15 cellular contexts compared by ENCODE assay signal in the genomic region with DNA sequence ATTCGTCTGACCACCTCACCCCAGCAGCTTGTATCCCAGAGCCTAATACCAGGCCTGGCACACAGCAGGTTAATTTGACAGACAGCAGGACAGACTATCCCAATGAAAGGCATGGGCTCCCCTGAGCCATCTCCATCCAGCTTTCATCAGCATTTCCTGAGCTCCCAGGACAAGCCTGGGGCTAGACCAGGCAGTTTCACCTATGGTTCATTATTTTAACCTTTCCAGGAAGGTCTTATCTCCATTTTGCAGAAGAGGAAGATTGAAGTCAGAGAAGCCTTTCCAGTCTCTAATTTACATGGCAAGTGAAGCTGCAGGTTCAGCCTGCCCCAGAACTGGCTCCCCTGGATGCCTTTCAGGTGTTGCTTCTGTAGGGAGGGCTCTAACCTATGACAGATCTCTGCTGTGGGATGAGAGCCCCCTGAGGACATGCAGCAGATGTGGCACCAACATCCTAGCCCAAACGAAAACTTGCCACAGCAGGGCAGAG. TPM values are rescaled to one million over a fixed set of nuclear protein-coding genes. Genes with fewer than 3 reads are reported as not detected.
DNase-seq lines count a peak whose midpoint lies in the region; ATAC-seq and TF ChIP-seq lines count a peak whose summit lies in the region.
"Had no signal": no experiment of that assay in that cellular context is flagged by ENCODE, and none has a peak within 500 bp of the region (broad histone marks: within the 10 kb centered on the region; RNA-seq: fewer than 3 reads in every experiment).

No MANE protein-coding gene starts in this region.

- CTCF ChIA-PET in activated CD8-positive, alpha-beta memory T cell treated with anti-CD3 and anti-CD28 coated beads, Interleukin-2, amount 10 ng/mL, durations not matched to agents 7 days and 5 days (lab: Charles Lee), result interaction anchor here (1.0 to 10.5 kb wide), 4 partner anchors 52 to 58 kb away, joined by 3 to 126 read pairs (median 3); no protein-coding TSS in a partner anchor
- CTCF ChIA-PET in WTC11 (lab: Charles Lee), result interaction anchor here (1.0 to 1.7 kb wide), 5 partner anchors 9 to 54 kb away, joined by 3 to 12 read pairs (median 3); no protein-coding TSS in a partner anchor

- H3K4me1 Mint-ChIP-seq in activated CD8-positive, alpha-beta memory T cell treated with anti-CD3 and anti-CD28 coated beads, Interleukin-2, amount 10 ng/mL, durations not matched to agents 7 days and 5 days, result peaks cover 33% of the 10 kb centered on the region
- peaks cover 98% of the 10 kb centered on the region for H3K4me1 Mint-ChIP-seq in WTC11

- H3K27ac ChIP-seq in stomach smooth muscle (ENCODE audit: low read length) (peak overlapping the region; percentile 71), left lung (peak overlapping the region in 1 of 2 donors; percentile 96)
- H3K27ac ChIP-seq: thoracic aorta had no signal

- POLR2A ChIA-PET in WTC11 (lab: Charles Lee), result interaction anchor here (1.3 kb wide), 1 partner anchor 17 kb away, joined by 4 read pairs; a partner anchor contains a TSS

- peaks cover 16% of the 10 kb centered on the region for H3K36me3 Mint-ChIP-seq in activated CD8-positive, alpha-beta memory T cell treated with anti-CD3 and anti-CD28 coated beads, Interleukin-2, amount 10 ng/mL, durations not matched to agents 7 days and 5 days
- peaks cover 7% of the 10 kb centered on the region; the same call in 1 of the 2 replicates for H3K36me3 Mint-ChIP-seq in WTC11
- H3K36me3 Mint-ChIP-seq: IgD-negative memory B cell had no signal

- no peak overlapping the region for H3K4me3 Mint-ChIP-seq in activated CD8-positive, alpha-beta memory T cell treated with anti-CD3 and anti-CD28 coated beads, Interleukin-2, amount 10 ng/mL, durations not matched to agents 7 days and 5 days
- H3K4me3 Mint-ChIP-seq in WTC11, result no peak overlapping the region
- H3K4me3 Mint-ChIP-seq: IgD-negative memory B cell had no signal

- H3K36me3 ChIP-seq in stomach smooth muscle (ENCODE audit: control insufficient read depth in 2 of 2, insufficient read depth in 2 of 2, low read length in 2 of 2) (no peaks in the 10 kb centered on the region), left lung (no peaks in the 10 kb centered on the region)
- H3K36me3 ChIP-seq: thoracic aorta had no signal

- no peaks in the 10 kb centered on the region for H3K27me3 Mint-ChIP-seq in activated CD8-positive, alpha-beta memory T cell treated with anti-CD3 and anti-CD28 coated beads, Interleukin-2, amount 10 ng/mL, durations not matched to agents 7 days and 5 days
- H3K27me3 Mint-ChIP-seq in WTC11 (ENCODE audit: low read depth), result no peaks in the 10 kb centered on the region

- no peak for ATAC-seq in activated CD8-positive, alpha-beta memory T cell treated with anti-CD3 and anti-CD28 coated beads, Interleukin-2, amount 10 ng/mL, durations not matched to agents 7 days and 5 days
- ATAC-seq in WTC11 (peak; percentile 28), left lobe of liver (peak; percentile 18), HG03280 (IDR thresholded peaks at IDR 0.05; ENCODE audit: unreplicated experiment) (no peak), left lung (no peak), HG03025 (IDR thresholded peaks at IDR 0.05; ENCODE audit: low FRiP score, unreplicated experiment) (no peak)
- ATAC-seq: activated naive CD4-positive, alpha-beta T cell treated with anti-CD3 and anti-CD28 coated beads, Interleukin-2, amount 50 U/mL, for 72 hours had no signal

- no peak for TF ChIP-seq CTCF in WTC11 (IDR thresholded peaks at IDR 0.05)
- no peak for TF ChIP-seq CTCF in left lung (IDR thresholded peaks at IDR 0.05)

- H3K27me3 ChIP-seq in stomach smooth muscle (ENCODE audit: control insufficient read depth in 1 of 2, insufficient read depth in 2 of 2, low read length in 2 of 2), result no peaks in the 10 kb centered on the region
- H3K27me3 ChIP-seq in left lung, result no peaks in the 10 kb centered on the region

- intact Hi-C loops in left lung (cut with DNase I), result no loop called here

- H3K4me1 ChIP-seq in stomach smooth muscle (ENCODE audit: control insufficient read depth, insufficient read depth, low read length) (peaks cover 89% of the 10 kb centered on the region), left lung (peaks cover 49 to 94% of the 10 kb centered on the region in 2 donors)

- H3K9me3 Mint-ChIP-seq in activated CD8-positive, alpha-beta memory T cell treated with anti-CD3 and anti-CD28 coated beads, Interleukin-2, amount 10 ng/mL, durations not matched to agents 7 days and 5 days (ENCODE audit: low read depth), result no peaks in the 10 kb centered on the region
- H3K9me3 Mint-ChIP-seq in WTC11, result peaks cover 3% of the 10 kb centered on the region; the same call in 1 of the 2 replicates

- H3K9me3 ChIP-seq in stomach smooth muscle (ENCODE audit: control insufficient read depth in 2 of 2, low read length in 2 of 2) (no peaks in the 10 kb centered on the region), left lung (no peaks in the 10 kb centered on the region)
- H3K9me3 ChIP-seq: thoracic aorta had no signal

- H3K27ac Mint-ChIP-seq in activated CD8-positive, alpha-beta memory T cell treated with anti-CD3 and anti-CD28 coated beads, Interleukin-2, amount 10 ng/mL, durations not matched to agents 7 days and 5 days, result peak overlapping the region; percentile 57
- peak overlapping the region; percentile 98 for H3K27ac Mint-ChIP-seq in WTC11
- H3K27ac Mint-ChIP-seq: IgD-negative memory B cell had no signal

- H3K9ac ChIP-seq in stomach smooth muscle (ENCODE audit: low read length in 2 of 2), result peak overlapping the region in 1 of 2 donors; percentile 42

- no peak for DNase-seq in activated CD8-positive, alpha-beta memory T cell treated with anti-CD3 and anti-CD28 coated beads, Interleukin-2, amount 10 ng/mL, durations not matched to agents 7 days and 5 days
- DNase-seq in activated CD8-positive, alpha-beta memory T cell treated with anti-CD3 and anti-CD28 coated beads for 24 hours, result no peak
- DNase-seq in WTC11 (ENCODE audit: low spot score) (peak; percentile 37), left lobe of liver (ENCODE audit: low spot score) (no peak), left lung (no peak)
- DNase-seq: NCI-H1417, NCI-H446 treated with DMSO at 0.1 percent for 48 hours, RPMI8226, T1000 had no signal

- no peak overlapping the region for H3K4me3 ChIP-seq in stomach smooth muscle (ENCODE audit: low read length in 2 of 2)
- no peak overlapping the region for H3K4me3 ChIP-seq in left lung
- H3K4me3 ChIP-seq: thoracic aorta had no signal

TF ChIP-seq in WTC11, 78 proteins besides CTCF, POLR2A, EP300 and RAD21:
- TF ChIP-seq, protein P1, sequence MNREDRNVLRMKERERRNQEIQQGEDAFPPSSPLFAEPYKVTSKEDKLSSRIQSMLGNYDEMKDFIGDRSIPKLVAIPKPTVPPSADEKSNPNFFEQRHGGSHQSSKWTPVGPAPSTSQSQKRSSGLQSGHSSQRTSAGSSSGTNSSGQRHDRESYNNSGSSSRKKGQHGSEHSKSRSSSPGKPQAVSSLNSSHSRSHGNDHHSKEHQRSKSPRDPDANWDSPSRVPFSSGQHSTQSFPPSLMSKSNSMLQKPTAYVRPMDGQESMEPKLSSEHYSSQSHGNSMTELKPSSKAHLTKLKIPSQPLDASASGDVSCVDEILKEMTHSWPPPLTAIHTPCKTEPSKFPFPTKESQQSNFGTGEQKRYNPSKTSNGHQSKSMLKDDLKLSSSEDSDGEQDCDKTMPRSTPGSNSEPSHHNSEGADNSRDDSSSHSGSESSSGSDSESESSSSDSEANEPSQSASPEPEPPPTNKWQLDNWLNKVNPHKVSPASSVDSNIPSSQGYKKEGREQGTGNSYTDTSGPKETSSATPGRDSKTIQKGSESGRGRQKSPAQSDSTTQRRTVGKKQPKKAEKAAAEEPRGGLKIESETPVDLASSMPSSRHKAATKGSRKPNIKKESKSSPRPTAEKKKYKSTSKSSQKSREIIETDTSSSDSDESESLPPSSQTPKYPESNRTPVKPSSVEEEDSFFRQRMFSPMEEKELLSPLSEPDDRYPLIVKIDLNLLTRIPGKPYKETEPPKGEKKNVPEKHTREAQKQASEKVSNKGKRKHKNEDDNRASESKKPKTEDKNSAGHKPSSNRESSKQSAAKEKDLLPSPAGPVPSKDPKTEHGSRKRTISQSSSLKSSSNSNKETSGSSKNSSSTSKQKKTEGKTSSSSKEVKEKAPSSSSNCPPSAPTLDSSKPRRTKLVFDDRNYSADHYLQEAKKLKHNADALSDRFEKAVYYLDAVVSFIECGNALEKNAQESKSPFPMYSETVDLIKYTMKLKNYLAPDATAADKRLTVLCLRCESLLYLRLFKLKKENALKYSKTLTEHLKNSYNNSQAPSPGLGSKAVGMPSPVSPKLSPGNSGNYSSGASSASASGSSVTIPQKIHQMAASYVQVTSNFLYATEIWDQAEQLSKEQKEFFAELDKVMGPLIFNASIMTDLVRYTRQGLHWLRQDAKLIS (CRISPR knock-in tag; IDR thresholded peaks at IDR 0.05; ENCODE audit: borderline replicate concordance), result no peak
- TF ChIP-seq TEAD4 (CRISPR knock-in tag; IDR thresholded peaks at IDR 0.05) (no peak), MXD4 (CRISPR knock-in tag; IDR thresholded peaks at IDR 0.05; ENCODE audit: borderline replicate concordance) (no peak), RELA (CRISPR knock-in tag; IDR thresholded peaks at IDR 0.05; ENCODE audit: borderline replicate concordance) (no peak), ESRRA (CRISPR knock-in tag; IDR thresholded peaks at IDR 0.05; ENCODE audit: borderline replicate concordance) (no peak), NR2C2 (CRISPR knock-in tag; IDR thresholded peaks at IDR 0.05) (no peak), ELF4 (CRISPR knock-in tag; IDR thresholded peaks at IDR 0.05; ENCODE audit: low read depth) (no peak), TP53 (CRISPR knock-in tag; IDR thresholded peaks at IDR 0.05) (no peak), ZNF671 (CRISPR knock-in tag; IDR thresholded peaks at IDR 0.05) (no peak), ZNF416 (CRISPR knock-in tag; IDR thresholded peaks at IDR 0.05) (no peak), SOX15 (CRISPR knock-in tag; IDR thresholded peaks at IDR 0.05) (no peak), OVOL2 (CRISPR knock-in tag; IDR thresholded peaks at IDR 0.05; ENCODE audit: borderline replicate concordance) (no peak), TCF7 (CRISPR knock-in tag; IDR thresholded peaks at IDR 0.05; ENCODE audit: low read depth) (no peak)
- TF ChIP-seq, protein P2, sequence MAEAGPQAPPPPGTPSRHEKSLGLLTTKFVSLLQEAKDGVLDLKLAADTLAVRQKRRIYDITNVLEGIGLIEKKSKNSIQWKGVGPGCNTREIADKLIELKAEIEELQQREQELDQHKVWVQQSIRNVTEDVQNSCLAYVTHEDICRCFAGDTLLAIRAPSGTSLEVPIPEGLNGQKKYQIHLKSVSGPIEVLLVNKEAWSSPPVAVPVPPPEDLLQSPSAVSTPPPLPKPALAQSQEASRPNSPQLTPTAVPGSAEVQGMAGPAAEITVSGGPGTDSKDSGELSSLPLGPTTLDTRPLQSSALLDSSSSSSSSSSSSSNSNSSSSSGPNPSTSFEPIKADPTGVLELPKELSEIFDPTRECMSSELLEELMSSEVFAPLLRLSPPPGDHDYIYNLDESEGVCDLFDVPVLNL (CRISPR knock-in tag; IDR thresholded peaks at IDR 0.05; ENCODE audit: borderline replicate concordance, low read depth), result no peak

RNA-seq across cellular contexts. Expression of a gene that starts 17.0 kb away (rescaled TPM):
- 10 to 100 TPM; 42.6 to 69.3 TPM for total RNA-seq in activated CD8-positive, alpha-beta memory T cell treated with anti-CD3 and anti-CD28 coated beads, Interleukin-2, amount 10 ng/mL, durations not matched to agents 7 days and 5 days
- total RNA-seq in WTC11 (2021), result 81.0 to 90.1 TPM (median 82.9 TPM) in 3 replicates
- total RNA-seq in left lobe of liver, result 9.3 TPM
- total RNA-seq in left lung, result 100 to 1,000 TPM; 112 to 150 TPM

Comparison
In these comparisons a context has a peak if more than half of its experiments do, and no peak if none do; other contexts are left out.
1. ATAC-seq: peak in WTC11 (single experiment) and left lobe of liver (single experiment); none in activated CD8-positive, alpha-beta memory T cell treated with anti-CD3 and anti-CD28 coated beads, Interleukin-2, amount 10 ng/mL, durations not matched to agents 7 days and 5 days (single experiment), HG03280 (single experiment), left lung (single experiment) and HG03025 (single experiment).